ENCODE assay signal across 10 cellular contexts in the genomic region with DNA sequence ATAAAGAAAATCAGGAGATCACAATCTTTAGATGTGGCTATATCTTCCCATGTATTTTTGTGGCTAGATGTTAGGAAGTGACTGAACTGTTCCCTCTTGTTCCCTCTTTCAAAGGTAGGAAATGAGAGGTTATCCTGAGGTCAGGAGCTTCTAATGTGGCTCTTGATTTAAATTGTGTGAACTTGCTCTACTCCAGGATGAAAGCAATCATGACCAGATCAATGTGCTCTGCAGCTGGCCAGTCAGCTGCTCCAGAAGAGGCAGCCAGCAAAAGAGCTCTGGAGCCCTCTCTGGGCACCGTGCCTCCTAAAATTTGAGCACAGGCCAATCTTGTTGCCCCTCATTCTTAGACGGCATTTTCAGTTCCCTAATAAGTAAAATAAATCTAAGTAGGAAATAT. TPM values are rescaled to one million over a fixed set of nuclear protein-coding genes. Genes with fewer than 3 reads are reported as not detected.
DNase-seq lines count a peak whose midpoint lies in the region; ATAC-seq and TF ChIP-seq lines count a peak whose summit lies in the region.
"Had no signal": no experiment of that assay in that cellular context is flagged by ENCODE, and none has a peak within 500 bp of the region (broad histone marks: within the 10 kb centered on the region; RNA-seq: fewer than 3 reads in every experiment).

No MANE protein-coding gene starts in this region.

- peak overlapping the region; percentile 47 to 83 (median 81) for H3K27ac Mint-ChIP-seq in nephron
- no peak overlapping the region for H3K27ac Mint-ChIP-seq in activated CD4-positive, alpha-beta T cell treated with anti-CD3 and anti-CD28 coated beads for 36 hours

- no peak overlapping the region for H3K4me3 ChIP-seq in DND-41 (ENCODE audit: low read depth in 1 of 2, low read length in 2 of 2)
- no peak overlapping the region for H3K4me3 ChIP-seq in fibroblast of the aortic adventitia (ENCODE audit: low read depth, low read length)
- H3K4me3 ChIP-seq: ovary had no signal

- H3K4me2 ChIP-seq in DND-41 (ENCODE audit: insufficient read depth, low read length): no peak overlapping the region

- H3K9me3 Mint-ChIP-seq in nephron: no peaks in the 10 kb centered on the region
- no peaks in the 10 kb centered on the region for H3K9me3 Mint-ChIP-seq in activated CD4-positive, alpha-beta T cell treated with anti-CD3 and anti-CD28 coated beads for 36 hours (ENCODE audit: low read depth)

- H3K27me3 Mint-ChIP-seq in nephron (ENCODE audit: low read depth): no peaks in the 10 kb centered on the region
- no peaks in the 10 kb centered on the region for H3K27me3 Mint-ChIP-seq in activated CD4-positive, alpha-beta T cell treated with anti-CD3 and anti-CD28 coated beads for 36 hours

- no peak for DNase-seq in DND-41
- DNase-seq in NCI-H774 (lab: John Stamatoyannopoulos, UW): peak; percentile 37
- DNase-seq in fibroblast of the aortic adventitia (ENCODE audit: low read depth): peak; percentile 40
- DNase-seq in activated CD8-positive, alpha-beta memory T cell treated with anti-CD3 and anti-CD28 coated beads, Interleukin-2, amount 50 U/mL, for 48 hours: no peak
- DNase-seq in activated CD4-positive, alpha-beta T cell treated with anti-CD3 and anti-CD28 coated beads for 36 hours: no peak
- DNase-seq: Caco-2, ovary had no signal

- H3K27me3 ChIP-seq in DND-41 (ENCODE audit: insufficient read depth, low read length, poor library complexity): no peaks in the 10 kb centered on the region
- H3K27me3 ChIP-seq: ovary had no signal

- TF ChIP-seq CTCF in DND-41 (IDR thresholded peaks at IDR 0.05; ENCODE audit: borderline replicate concordance, extremely low read depth, low read length, poor library complexity, severe bottlenecking) (no peak), fibroblast of the aortic adventitia (IDR thresholded peaks at IDR 0.05; ENCODE audit: insufficient read depth, low read length) (no peak), nephron (IDR thresholded peaks at IDR 0.05; ENCODE audit: unreplicated experiment in 3 of 3) (no peak)

- H3K4me3 Mint-ChIP-seq in nephron: no peak overlapping the region
- H3K4me3 Mint-ChIP-seq in activated CD4-positive, alpha-beta T cell treated with anti-CD3 and anti-CD28 coated beads for 36 hours: no peak overlapping the region

- POLR2A ChIA-PET in activated CD4-positive, alpha-beta T cell treated with anti-CD3 and anti-CD28 coated beads for 36 hours (lab: Charles Lee): no interaction called here

- H4K20me1 ChIP-seq in DND-41 (ENCODE audit: insufficient read depth, low read length): peaks cover 72% of the 10 kb centered on the region

- CTCF ChIA-PET in activated CD4-positive, alpha-beta T cell treated with anti-CD3 and anti-CD28 coated beads for 36 hours (lab: Charles Lee): interaction anchor here (1.0 to 1.6 kb wide), 2 partner anchors 12 to 21 kb away, joined by 3 to 4 read pairs; no protein-coding TSS in a partner anchor

- intact Hi-C loops in activated CD4-positive, alpha-beta T cell treated with anti-CD3 and anti-CD28 coated beads for 36 hours (cut with DNase I, micrococcal nuclease): loop anchor here in 1 of 2 experiments (2.0 kb wide), 1 partner anchor 17 kb away; no protein-coding TSS in a partner anchor

- 0 out of 2 replicates have a peak, but pooled peaks cover 5% of the 10 kb centered on the region for H3K4me1 ChIP-seq in DND-41 (ENCODE audit: insufficient read depth, low read length)

- peak; percentile 62 for ATAC-seq in DND-41 (ENCODE audit: insufficient read depth, low read depth)
- ATAC-seq in GM18511 (IDR thresholded peaks at IDR 0.05; ENCODE audit: unreplicated experiment): no peak
- ATAC-seq in activated CD4-positive, alpha-beta T cell treated with anti-CD3 and anti-CD28 coated beads for 36 hours: no peak
- ATAC-seq in GM18873 (IDR thresholded peaks at IDR 0.05; ENCODE audit: low FRiP score, unreplicated experiment): no peak

- H3K36me3 Mint-ChIP-seq in nephron (ENCODE audit: low read depth): peaks cover 4% of the 10 kb centered on the region
- peaks cover 5% of the 10 kb centered on the region for H3K36me3 Mint-ChIP-seq in activated CD4-positive, alpha-beta T cell treated with anti-CD3 and anti-CD28 coated beads for 36 hours (ENCODE audit: low read depth)

- H3K36me3 ChIP-seq in DND-41 (ENCODE audit: insufficient read depth, low read length): no peaks in the 10 kb centered on the region
- H3K36me3 ChIP-seq: ovary had no signal

- H3K79me2 ChIP-seq in DND-41 (ENCODE audit: insufficient read depth, low read length): peaks cover 99% of the 10 kb centered on the region

- H3K9me3 ChIP-seq in DND-41 (ENCODE audit: insufficient read depth, low read length, severe bottlenecking): no peaks in the 10 kb centered on the region
- H3K9me3 ChIP-seq: Caco-2, ovary had no signal

- H3K9ac ChIP-seq in DND-41 (ENCODE audit: low read depth, low read length): no peak overlapping the region

- H3K27ac ChIP-seq in DND-41 (ENCODE audit: low read length): no peak overlapping the region
- H3K27ac ChIP-seq: ovary had no signal

- peaks cover 41% of the 10 kb centered on the region for H3K4me1 Mint-ChIP-seq in nephron
- peaks cover 71% of the 10 kb centered on the region for H3K4me1 Mint-ChIP-seq in activated CD4-positive, alpha-beta T cell treated with anti-CD3 and anti-CD28 coated beads for 36 hours

- no peak overlapping the region for H2AFZ ChIP-seq in DND-41 (ENCODE audit: low read depth, low read length)

RNA-seq across cellular contexts. Expression of a gene that starts 32.0 kb away (rescaled TPM):
- 33.4 and 49.1 TPM in 2 replicates for total RNA-seq in fibroblast of the aortic adventitia (ENCODE audit: low replicate concordance)
- total RNA-seq in activated CD4-positive, alpha-beta T cell treated with anti-CD3 and anti-CD28 coated beads for 36 hours: 10 to 100 TPM; 38.0 to 39.4 TPM

Comparison
In these comparisons a context has a peak if more than half of its experiments do, and no peak if none do; other contexts are left out.
1. DNase-seq: peak in NCI-H774 (single experiment) and fibroblast of the aortic adventitia (single experiment); none in DND-41 (single experiment), activated CD8-positive, alpha-beta memory T cell treated with anti-CD3 and anti-CD28 coated beads, Interleukin-2, amount 50 U/mL, for 48 hours (single experiment) and activated CD4-positive, alpha-beta T cell treated with anti-CD3 and anti-CD28 coated beads for 36 hours (single experiment).